ENCODE assay signal across 1 cellular context in genomic region chr9:127909839-127910273, GRCh38.
TF ChIP-seq lines count a peak whose summit lies in the region.

No MANE protein-coding gene starts in this region.

TF ChIP-seq in K562, 482 proteins besides CTCF, POLR2A, EP300 and RAD21:
- TF ChIP-seq MTA3 (IDR thresholded peaks at IDR 0.05; ENCODE audit: borderline replicate concordance) (no peak), CREB3L1 (IDR thresholded peaks at IDR 0.05; ENCODE audit: borderline replicate concordance, low read depth) (no peak), ZBTB33 (CRISPR knock-in tag; IDR thresholded peaks at IDR 0.05) (peak; percentile 93), MAX (CRISPR knock-in tag; IDR thresholded peaks at IDR 0.05) (0 out of 2 replicates have a peak, but pooled peaks have one; percentile 19), ZFX (CRISPR knock-in tag; IDR thresholded peaks at IDR 0.05) (no peak), ZNF589 (CRISPR knock-in tag; IDR thresholded peaks at IDR 0.05; ENCODE audit: low read depth) (no peak), PHF20 (IDR thresholded peaks at IDR 0.05; ENCODE audit: partially characterized antibody) (no peak), HNRNPUL1 (IDR thresholded peaks at IDR 0.05; ENCODE audit: low read length) (no peak), RBFOX2 (IDR thresholded peaks at IDR 0.05; ENCODE audit: low read depth, low read length) (peak; percentile 56)
